ENCODE assay signal across 22 cellular contexts in genomic region chr3:112124901-112125607, GRCh38. TPM values are rescaled to one million over a fixed set of nuclear protein-coding genes. Genes with fewer than 3 reads are reported as not detected.
DNase-seq lines count a peak whose midpoint lies in the region; ATAC-seq and TF ChIP-seq lines count a peak whose summit lies in the region.
"Had no signal": no experiment of that assay in that cellular context is flagged by ENCODE, and none has a peak within 500 bp of the region (broad histone marks: within the 10 kb centered on the region; RNA-seq: fewer than 3 reads in every experiment).

No MANE protein-coding gene starts in this region.

- TF ChIP-seq CTCF in CD4-positive, alpha-beta T cell (IDR thresholded peaks at IDR 0.05): no peak
- TF ChIP-seq CTCF in GM12865 (IDR thresholded peaks at IDR 0.05; ENCODE audit: insufficient read depth, low read depth, low read length, missing control alignments): no peak
- TF ChIP-seq CTCF in OCI-LY1 (IDR thresholded peaks at IDR 0.05; ENCODE audit: low read length): no peak
- no peak for TF ChIP-seq CTCF in mucosa of descending colon (IDR thresholded peaks at IDR 0.05)

- H3K36me3 ChIP-seq in OCI-LY1 (ENCODE audit: insufficient read depth, low read length): peaks cover 81% of the 10 kb centered on the region
- no peaks in the 10 kb centered on the region for H3K36me3 ChIP-seq in mucosa of descending colon (ENCODE audit: low read depth)
- H3K36me3 ChIP-seq: BE2C, HAP-1 had no signal

- H3K27me3 Mint-ChIP-seq in CD4-positive, alpha-beta T cell: no peaks in the 10 kb centered on the region
- H3K27me3 Mint-ChIP-seq: dendritic cell treated with granulocyte-macrophage colony-stimulating factor and Interleukin-4, amounts not matched to agents 40 ng/mL and 50 ng/mL, for 4 days had no signal

- H3K27ac Mint-ChIP-seq in CD4-positive, alpha-beta T cell: peak overlapping the region; percentile 88

- no peaks in the 10 kb centered on the region for H3K9me3 Mint-ChIP-seq in CD4-positive, alpha-beta T cell
- H3K9me3 Mint-ChIP-seq: dendritic cell treated with granulocyte-macrophage colony-stimulating factor and Interleukin-4, amounts not matched to agents 40 ng/mL and 50 ng/mL, for 4 days; stimulated activated effector memory CD8-positive, alpha-beta T cell treated with anti-CD3 and anti-CD28 coated beads, Interleukin-12 subunit alpha, Interleukin-12 subunit beta, amount 100 ng/mL, for 72 hours had no signal

- peak overlapping the region; percentile 46 for H3K9ac ChIP-seq in OCI-LY1 (ENCODE audit: low read length)
- H3K9ac ChIP-seq: KMS-11 had no signal

- CTCF ChIA-PET in CD4-positive, alpha-beta T cell (lab: Charles Lee): interaction anchor here (1.0 to 2.0 kb wide), 2 partner anchors 13 to 82 kb away, joined by 3 to 5 read pairs; no protein-coding TSS in a partner anchor
- CTCF ChIA-PET in HEK293T (lab: Yijun Ruan, JAX): interaction anchor here (0.8 to 1.6 kb wide), 3 partner anchors 11 to 13 kb away, joined by 3 to 9 read pairs (median 4); no protein-coding TSS in a partner anchor

- POLR2A ChIA-PET in CD4-positive, alpha-beta T cell (lab: Charles Lee): interaction anchor here (1.1 kb wide), 1 partner anchor 13 kb away, joined by 4 read pairs; no protein-coding TSS in a partner anchor
- POLR2A ChIA-PET in HEK293T (lab: Yijun Ruan, JAX): no interaction called here

- DNase-seq in CD4-positive, alpha-beta T cell: no peak
- DNase-seq in GM12865 (ENCODE audit: low read depth) (no peak), myocyte (ENCODE audit: low read depth) (peak; percentile 83), mucosa of descending colon (no peak), NCI-H2081 (lab: John Stamatoyannopoulos, UW) (no peak), HEK293T (ENCODE audit: extremely low spot score) (no peak), GM19240 (ENCODE audit: insufficient read length, low spot score) (no peak)
- DNase-seq: activated CD8-positive, alpha-beta T cell treated with anti-CD3 and anti-CD28 coated beads, Interleukin-2, amount 10 ng/mL, durations not matched to agents 7 days and 5 days; activated T-cell treated with anti-CD3 and anti-CD28 coated beads, Interleukin-2, amount 50 U/mL, for 48 hours; BE2C; foreskin keratinocyte; hypothalamus; kidney; NCI-H146; right cardiac atrium; stimulated activated CD4-positive, alpha-beta T cell treated with anti-CD3 and anti-CD28 coated beads, Interleukin-15, amount 100 ng/mL, for 24 hours had no signal

- H3K79me2 ChIP-seq in OCI-LY1 (ENCODE audit: insufficient read depth, low read length): peaks cover 23% of the 10 kb centered on the region; the same call in 1 of the 2 replicates

- H3K9me2 ChIP-seq in OCI-LY1 (ENCODE audit: low read depth, low read length): no peaks in the 10 kb centered on the region

- H3K4me3 ChIP-seq in GM12865 (ENCODE audit: low read depth, low read length) (peak overlapping the region; percentile 90), OCI-LY1 (ENCODE audit: low read depth, low read length, poor library complexity, severe bottlenecking) (peak overlapping the region; percentile 42), mucosa of descending colon (no peak overlapping the region)
- H3K4me3 ChIP-seq: HAP-1 had no signal

- intact Hi-C loops in CD4-positive, alpha-beta T cell (cut with DNase I, micrococcal nuclease): loop anchor here in 1 of 2 experiments (5.0 kb wide), 1 partner anchor 177 kb away; no protein-coding TSS in a partner anchor
- intact Hi-C loops in mucosa of descending colon (cut with DNase I, micrococcal nuclease): no loop called here

- H3K27me3 ChIP-seq in CD4-positive, alpha-beta T cell (ENCODE audit: control insufficient read depth, insufficient read depth, low read length): no peaks in the 10 kb centered on the region
- H3K27me3 ChIP-seq in OCI-LY1 (ENCODE audit: insufficient read depth, low read length): no peaks in the 10 kb centered on the region
- H3K27me3 ChIP-seq: BE2C, foreskin keratinocyte had no signal

- H3K4me1 ChIP-seq in OCI-LY1 (ENCODE audit: insufficient read depth, low read length, severe bottlenecking) (peaks cover 98% of the 10 kb centered on the region), mucosa of descending colon (ENCODE audit: low read depth) (no peaks in the 10 kb centered on the region)

- H4K20me1 ChIP-seq in OCI-LY1 (ENCODE audit: insufficient read depth, low read length): no peaks in the 10 kb centered on the region

- peaks cover 63% of the 10 kb centered on the region for H3K36me3 Mint-ChIP-seq in CD4-positive, alpha-beta T cell (ENCODE audit: low read depth)

- H3K9me3 ChIP-seq in CD4-positive, alpha-beta T cell (ENCODE audit: control insufficient read depth, low read length): no peaks in the 10 kb centered on the region
- H3K9me3 ChIP-seq in OCI-LY1 (ENCODE audit: low read length): no peaks in the 10 kb centered on the region
- no peaks in the 10 kb centered on the region for H3K9me3 ChIP-seq in mucosa of descending colon
- H3K9me3 ChIP-seq: BE2C, HAP-1 had no signal

- no peak overlapping the region for H2AFZ ChIP-seq in OCI-LY1 (ENCODE audit: low read length)

- H3K4me3 Mint-ChIP-seq in CD4-positive, alpha-beta T cell: no peak overlapping the region
- H3K4me3 Mint-ChIP-seq: activated CD8-positive, alpha-beta T cell treated with anti-CD3 and anti-CD28 coated beads, Interleukin-2, amount 10 ng/mL, durations not matched to agents 7 days and 5 days; dendritic cell treated with granulocyte-macrophage colony-stimulating factor and Interleukin-4, amounts not matched to agents 40 ng/mL and 50 ng/mL, for 4 days had no signal

- no peak for ATAC-seq in CD4-positive, alpha-beta T cell (ENCODE audit: poor library complexity)
- ATAC-seq in mucosa of descending colon: no peak
- ATAC-seq: activated CD8-positive, alpha-beta T cell treated with anti-CD3 and anti-CD28 coated beads, Interleukin-2, amount 10 ng/mL, durations not matched to agents 7 days and 5 days; foreskin keratinocyte; right cardiac atrium; stimulated activated effector memory CD8-positive, alpha-beta T cell treated with anti-CD3 and anti-CD28 coated beads, Interleukin-12 subunit alpha, Interleukin-12 subunit beta, amount 100 ng/mL, for 72 hours had no signal

- H3K27ac ChIP-seq in CD4-positive, alpha-beta T cell (ENCODE audit: low read depth, low read length): no peak overlapping the region
- peak overlapping the region; percentile 94 for H3K27ac ChIP-seq in OCI-LY1 (ENCODE audit: low read depth, low read length, poor library complexity, severe bottlenecking)
- H3K27ac ChIP-seq: epithelial cell of prostate, foreskin keratinocyte, KMS-11 had no signal

- peaks cover 86% of the 10 kb centered on the region for H3K4me1 Mint-ChIP-seq in CD4-positive, alpha-beta T cell (ENCODE audit: low read depth)

- peak overlapping the region; percentile 90 for H3K4me2 ChIP-seq in OCI-LY1 (ENCODE audit: low read length)
- H3K4me2 ChIP-seq: KMS-11 had no signal

- peaks cover 11% of the 10 kb centered on the region for H3F3A ChIP-seq in OCI-LY1 (ENCODE audit: insufficient read depth, low read length)

TF ChIP-seq in HEK293T, 16 proteins besides CTCF, POLR2A, EP300 and RAD21:
- no peak for TF ChIP-seq ZNF384 (IDR thresholded peaks at IDR 0.05)
- TF ChIP-seq, protein P1, sequence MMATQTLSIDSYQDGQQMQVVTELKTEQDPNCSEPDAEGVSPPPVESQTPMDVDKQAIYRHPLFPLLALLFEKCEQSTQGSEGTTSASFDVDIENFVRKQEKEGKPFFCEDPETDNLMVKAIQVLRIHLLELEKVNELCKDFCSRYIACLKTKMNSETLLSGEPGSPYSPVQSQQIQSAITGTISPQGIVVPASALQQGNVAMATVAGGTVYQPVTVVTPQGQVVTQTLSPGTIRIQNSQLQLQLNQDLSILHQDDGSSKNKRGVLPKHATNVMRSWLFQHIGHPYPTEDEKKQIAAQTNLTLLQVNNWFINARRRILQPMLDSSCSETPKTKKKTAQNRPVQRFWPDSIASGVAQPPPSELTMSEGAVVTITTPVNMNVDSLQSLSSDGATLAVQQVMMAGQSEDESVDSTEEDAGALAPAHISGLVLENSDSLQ (IDR thresholded peaks at IDR 0.05): no peak
- TF ChIP-seq TARDBP (IDR thresholded peaks at IDR 0.05): no peak

RNA-seq across cellular contexts. Expression of gene GCSAM, which starts 8.0 kb away (rescaled TPM):
- total RNA-seq in CD4-positive, alpha-beta T cell: 1 to 10 TPM; 6.5 to 6.8 TPM
- total RNA-seq in myocyte: not detected in 2 replicates
- 0.37 TPM for polyA plus RNA-seq in myocyte (2012)
- under 1 TPM in 2 of 3 donors, not detected in 1; 0.36 to 0.41 TPM for total RNA-seq in mucosa of descending colon
- polyA plus RNA-seq: right cardiac atrium had no signal

RNA-seq across cellular contexts. Expression of gene C3orf52, which starts 38.9 kb away (rescaled TPM):
- total RNA-seq in CD4-positive, alpha-beta T cell: 1 to 10 TPM; 1.6 to 2.7 TPM
- total RNA-seq in myocyte (11.8 and 18.6 TPM in 2 replicates), mucosa of descending colon (10 to 100 TPM; 22.6 to 49.9 (median 36.3) TPM)
- 2.5 TPM for polyA plus RNA-seq in myocyte (2012)
